ENCODE assay signal across 8 cellular contexts in genomic region chrX:73563740-73564073, GRCh38. TPM values are rescaled to one million over a fixed set of nuclear protein-coding genes. Genes with fewer than 3 reads are reported as not detected.
DNase-seq lines count a peak whose midpoint lies in the region; ATAC-seq and TF ChIP-seq lines count a peak whose summit lies in the region.

No MANE protein-coding gene starts in this region.

- in situ Hi-C loops in brain microvascular endothelial cell (cut with HindIII; ENCODE audit: low pct_ligation_motif_present, low sequenced_read_pairs) (no loop called here), ACHN (cut with HindIII; ENCODE audit: low pct_ligation_motif_present, low pct_unique_long_range_greater_than_20kb, low sequenced_read_pairs) (no loop called here)

- H3K9me3 ChIP-seq in left lung (no peaks in the 10 kb centered on the region), thoracic aorta (no peaks in the 10 kb centered on the region)

- no peak overlapping the region for H3K4me3 ChIP-seq in KMS-11 (IDR thresholded peaks at IDR 0.05; ENCODE audit: insufficient read depth, low read depth, low read length)
- peak overlapping the region; percentile 70 for H3K4me3 ChIP-seq in brain microvascular endothelial cell (ENCODE audit: low read depth, low read length)
- H3K4me3 ChIP-seq in left lung, result peak overlapping the region; percentile 31 to 49
- peak overlapping the region; percentile 73 for H3K4me3 ChIP-seq in thoracic aorta

- H3K27me3 ChIP-seq in KMS-11 (ENCODE audit: insufficient read depth, low read depth) (no peaks in the 10 kb centered on the region), brain microvascular endothelial cell (replicated peaks) (no peaks in the 10 kb centered on the region), left lung (no peaks in the 10 kb centered on the region), thoracic aorta (replicated peaks; ENCODE audit: insufficient read depth) (no peaks in the 10 kb centered on the region)

- H3K36me3 ChIP-seq in KMS-11 (ENCODE audit: insufficient read depth) (no peaks in the 10 kb centered on the region), brain microvascular endothelial cell (replicated peaks) (no peaks in the 10 kb centered on the region), left lung (no peaks in the 10 kb centered on the region), thoracic aorta (no peaks in the 10 kb centered on the region)

- ATAC-seq in GM21515 (IDR thresholded peaks at IDR 0.05; ENCODE audit: unreplicated experiment) (peak; percentile 46), left lung (peak; percentile 55), thoracic aorta (ENCODE audit: insufficient number of reproducible peaks, low FRiP score, low read depth) (no peak)

- H4K20me1 ChIP-seq in KMS-11 (ENCODE audit: insufficient read depth), result no peaks in the 10 kb centered on the region

- intact Hi-C loops in left lung (cut with DNase I), result no loop called here

- no peak for TF ChIP-seq CTCF in KMS-11 (conservative IDR thresholded peaks at IDR 0.05; ENCODE audit: low read depth, low read length)
- no peak for TF ChIP-seq CTCF in brain microvascular endothelial cell (IDR thresholded peaks at IDR 0.05; ENCODE audit: low read depth, low read length, missing control alignments)
- no peak for TF ChIP-seq CTCF in left lung (IDR thresholded peaks at IDR 0.05)
- TF ChIP-seq CTCF in thoracic aorta (IDR thresholded peaks at IDR 0.05), result no peak

- peak overlapping the region; percentile 79; the same call in 1 of the 2 replicates for H3K9ac ChIP-seq in KMS-11

- DNase-seq in EH (ENCODE audit: low read depth) (peak; percentile 9), brain microvascular endothelial cell (no peak), left lung (no peak), thoracic aorta (ENCODE audit: low spot score) (no peak), ACHN (no peak), DMS 273 treated with DMSO at 0.1 percent for 48 hours (lab: John Stamatoyannopoulos, UW) (no peak)

- H2AFZ ChIP-seq in KMS-11 (ENCODE audit: low read depth), result peak overlapping the region; percentile 75

- H3K27ac ChIP-seq in KMS-11 (peak overlapping the region; percentile 90), brain microvascular endothelial cell (peak overlapping the region; percentile 73), left lung (peak overlapping the region; percentile 54 to 74), thoracic aorta (peak overlapping the region; percentile 88 to 89)

- H3K4me1 ChIP-seq in KMS-11 (ENCODE audit: low read depth, poor library complexity, severe bottlenecking), result peaks cover 22% of the 10 kb centered on the region
- H3K4me1 ChIP-seq in left lung, result no peaks in the 10 kb centered on the region
- H3K4me1 ChIP-seq in thoracic aorta (ENCODE audit: control insufficient read depth in 1 of 2, low read depth in 2 of 2), result no peaks in the 10 kb centered on the region

- H3K79me2 ChIP-seq in KMS-11 (ENCODE audit: insufficient read depth, low read depth), result peaks cover 12% of the 10 kb centered on the region; the same call in 1 of the 2 replicates

- peak overlapping the region; percentile 78 for H3K4me2 ChIP-seq in KMS-11

RNA-seq across cellular contexts. Expression of gene CHIC1, which starts 0.7 kb away (rescaled TPM):
- 1 to 10 TPM; 7.2 to 9.0 TPM for total RNA-seq in left lung
- total RNA-seq in thoracic aorta, result 10 to 100 TPM in 1 of 2 donors, 1 to 10 TPM in 1; 8.5 to 18.9 TPM
